Comparison of ENCODE assay signal across 17 cellular contexts in genomic region chr1:22753396-22754083, GRCh38. TPM values are rescaled to one million over a fixed set of nuclear protein-coding genes. Genes with fewer than 3 reads are reported as not detected.
DNase-seq lines count a peak whose midpoint lies in the region; ATAC-seq and TF ChIP-seq lines count a peak whose summit lies in the region.
"Had no signal": no experiment of that assay in that cellular context is flagged by ENCODE, and none has a peak within 500 bp of the region (broad histone marks: within the 10 kb centered on the region; RNA-seq: fewer than 3 reads in every experiment).

No MANE protein-coding gene starts in this region.

- H3K36me3 ChIP-seq in MG63, result no peaks in the 10 kb centered on the region
- H3K36me3 ChIP-seq in neural progenitor cell, result no peaks in the 10 kb centered on the region
- H3K36me3 ChIP-seq in PC-9 (ENCODE audit: low read depth), result no peaks in the 10 kb centered on the region
- H3K36me3 ChIP-seq: BLaER1, prostate gland had no signal

- no peaks in the 10 kb centered on the region for H3K9me3 ChIP-seq in MG63
- H3K9me3 ChIP-seq in neural progenitor cell (ENCODE audit: low read depth), result no peaks in the 10 kb centered on the region
- no peaks in the 10 kb centered on the region for H3K9me3 ChIP-seq in PC-9 (ENCODE audit: insufficient read depth, low read depth)
- H3K9me3 ChIP-seq: BLaER1, prostate gland had no signal

- no peak for TF ChIP-seq CTCF in neural progenitor cell (IDR thresholded peaks at IDR 0.05)
- TF ChIP-seq CTCF in glutamatergic neuron (IDR thresholded peaks at IDR 0.05; ENCODE audit: partially characterized antibody, unreplicated experiment), result no peak
- TF ChIP-seq CTCF in PC-9 (conservative IDR thresholded peaks at IDR 0.05), result no peak

- H3F3A ChIP-seq in neural progenitor cell (ENCODE audit: low read depth) (peaks cover 18% of the 10 kb centered on the region), PC-9 (ENCODE audit: insufficient read depth, low read depth) (peaks cover 34% of the 10 kb centered on the region)

- intact Hi-C loops in activated naive CD4-positive, alpha-beta T cell treated with anti-CD3 and anti-CD28 coated beads for 36 hours (cut with micrococcal nuclease), result no loop called here
- intact Hi-C loops in PC-9 (cut with micrococcal nuclease; ENCODE audit: unreplicated experiment), result no loop called here

- H3K9me3 Mint-ChIP-seq in neural progenitor cell (no peaks in the 10 kb centered on the region), glutamatergic neuron (ENCODE audit: unreplicated experiment) (no peaks in the 10 kb centered on the region)
- H3K9me3 Mint-ChIP-seq in activated naive CD4-positive, alpha-beta T cell treated with anti-CD3 and anti-CD28 coated beads for 36 hours, result no peaks in the 10 kb centered on the region
- H3K9me3 Mint-ChIP-seq: central memory CD8-positive, alpha-beta T cell; stimulated activated memory B cell treated with anti-CD40 and anti-IgM and Interleukin-4, amounts not matched to agents 10 μg/mL and 1 μg/mL and 100 μg/mL, for 72 hours had no signal

- no peak for ATAC-seq in GM18868 (IDR thresholded peaks at IDR 0.05; ENCODE audit: unreplicated experiment)
- ATAC-seq: stimulated activated memory B cell treated with anti-CD40 and anti-IgM and Interleukin-4, amounts not matched to agents 10 μg/mL and 1 μg/mL and 100 μg/mL, for 72 hours had no signal

- H3K27me3 Mint-ChIP-seq in neural progenitor cell (ENCODE audit: insufficient read depth, low read depth) (no peaks in the 10 kb centered on the region), glutamatergic neuron (ENCODE audit: unreplicated experiment) (peaks cover 3% of the 10 kb centered on the region)
- H3K27me3 Mint-ChIP-seq in activated naive CD4-positive, alpha-beta T cell treated with anti-CD3 and anti-CD28 coated beads for 36 hours (ENCODE audit: low read depth), result peaks cover 7% of the 10 kb centered on the region

- H3K9me2 ChIP-seq in PC-9 (ENCODE audit: insufficient read depth), result no peaks in the 10 kb centered on the region

- CTCF ChIA-PET in activated naive CD4-positive, alpha-beta T cell treated with anti-CD3 and anti-CD28 coated beads for 36 hours (lab: Charles Lee), result no interaction called here
- CTCF ChIA-PET in PC-9 (lab: Charles Lee), result no interaction called here

- POLR2A ChIA-PET in PC-9 (lab: Charles Lee; ENCODE audit: unreplicated experiment), result no interaction called here

- H3K79me2 ChIP-seq in neural progenitor cell (ENCODE audit: low read depth), result peaks cover 20% of the 10 kb centered on the region
- no peaks in the 10 kb centered on the region for H3K79me2 ChIP-seq in PC-9 (ENCODE audit: low read depth)

- H3K36me3 Mint-ChIP-seq in neural progenitor cell (no peaks in the 10 kb centered on the region), glutamatergic neuron (ENCODE audit: unreplicated experiment) (no peaks in the 10 kb centered on the region)
- no peaks in the 10 kb centered on the region for H3K36me3 Mint-ChIP-seq in activated naive CD4-positive, alpha-beta T cell treated with anti-CD3 and anti-CD28 coated beads for 36 hours (ENCODE audit: low read depth)
- H3K36me3 Mint-ChIP-seq: stimulated activated memory B cell treated with anti-CD40 and anti-IgM and Interleukin-4, amounts not matched to agents 10 μg/mL and 1 μg/mL and 100 μg/mL, for 72 hours had no signal

- H3K27ac ChIP-seq in neural progenitor cell, result no peak overlapping the region
- no peak overlapping the region for H3K27ac ChIP-seq in PC-9
- H3K27ac ChIP-seq: BLaER1, prostate gland had no signal

- H3K4me2 ChIP-seq in neural progenitor cell, result no peak overlapping the region
- no peak overlapping the region for H3K4me2 ChIP-seq in PC-9
- H3K4me2 ChIP-seq: BLaER1 had no signal

- H2AFZ ChIP-seq in neural progenitor cell (replicated peaks) (no peak overlapping the region), PC-9 (no peak overlapping the region)

- H3K4me1 ChIP-seq in neural progenitor cell (peaks cover 19% of the 10 kb centered on the region), PC-9 (replicated peaks; ENCODE audit: insufficient read depth) (peaks cover 34% of the 10 kb centered on the region)

- H4K20me1 ChIP-seq in neural progenitor cell (ENCODE audit: low read depth) (peaks cover 74% of the 10 kb centered on the region), PC-9 (ENCODE audit: insufficient read depth) (no peaks in the 10 kb centered on the region)
- H4K20me1 ChIP-seq: BLaER1 had no signal

- H3K27me3 ChIP-seq in MG63, result no peaks in the 10 kb centered on the region
- H3K27me3 ChIP-seq in neural progenitor cell, result no peaks in the 10 kb centered on the region
- H3K27me3 ChIP-seq in PC-9 (ENCODE audit: insufficient read depth, low read depth), result no peaks in the 10 kb centered on the region
- H3K27me3 ChIP-seq: BLaER1 had no signal

- DNase-seq in AG08396 (ENCODE audit: low spot score) (peak; percentile 67), MG63 (peak; percentile 43), fibroblast of gingiva (ENCODE audit: low read depth) (peak; percentile 85), neural progenitor cell (ENCODE audit: low spot score) (no peak), glutamatergic neuron (no peak), PC-9 (no peak)
- no peak for DNase-seq in activated naive CD4-positive, alpha-beta T cell treated with anti-CD3 and anti-CD28 coated beads for 36 hours
- DNase-seq: activated naive CD4-positive, alpha-beta T cell treated with Interleukin-2 at 50 U/mL for 16 hours; erythroblast; NCI-H1436; NCI-H524; T1000 had no signal

- H3K4me3 ChIP-seq in MG63, result no peak overlapping the region
- H3K4me3 ChIP-seq in neural progenitor cell, result no peak overlapping the region
- H3K4me3 ChIP-seq in PC-9, result no peak overlapping the region
- H3K4me3 ChIP-seq: BLaER1, prostate gland had no signal

- no peak overlapping the region for H3K9ac ChIP-seq in neural progenitor cell
- H3K9ac ChIP-seq: BLaER1 had no signal

- H3K4me3 Mint-ChIP-seq in neural progenitor cell (peak overlapping the region; percentile 21), glutamatergic neuron (ENCODE audit: unreplicated experiment) (no peak overlapping the region)
- H3K4me3 Mint-ChIP-seq in activated naive CD4-positive, alpha-beta T cell treated with anti-CD3 and anti-CD28 coated beads for 36 hours, result no peak overlapping the region
- H3K4me3 Mint-ChIP-seq: central memory CD8-positive, alpha-beta T cell; stimulated activated memory B cell treated with anti-CD40 and anti-IgM and Interleukin-4, amounts not matched to agents 10 μg/mL and 1 μg/mL and 100 μg/mL, for 72 hours had no signal

- peaks cover 28% of the 10 kb centered on the region for H3K4me1 Mint-ChIP-seq in neural progenitor cell
- H3K4me1 Mint-ChIP-seq in activated naive CD4-positive, alpha-beta T cell treated with anti-CD3 and anti-CD28 coated beads for 36 hours (ENCODE audit: low read depth), result peaks cover 9% of the 10 kb centered on the region
- no peaks in the 10 kb centered on the region for H3K4me1 Mint-ChIP-seq in glutamatergic neuron (ENCODE audit: low read depth, unreplicated experiment)
- H3K4me1 Mint-ChIP-seq: central memory CD8-positive, alpha-beta T cell had no signal

- no TSS peak for BruUV-seq in PC-9 (replicated peaks; lab: Mats Ljungman, UMichigan)

- H3K27ac Mint-ChIP-seq in neural progenitor cell (no peak overlapping the region), glutamatergic neuron (ENCODE audit: unreplicated experiment) (no peak overlapping the region)
- H3K27ac Mint-ChIP-seq in activated naive CD4-positive, alpha-beta T cell treated with anti-CD3 and anti-CD28 coated beads for 36 hours, result no peak overlapping the region
- H3K27ac Mint-ChIP-seq: stimulated activated memory B cell treated with anti-CD40 and anti-IgM and Interleukin-4, amounts not matched to agents 10 μg/mL and 1 μg/mL and 100 μg/mL, for 72 hours had no signal

RNA-seq across cellular contexts. Expression of gene EPHB2, which starts 42.9 kb away (rescaled TPM):
- 19.6 TPM in 2 replicates for total RNA-seq in MG63 (2014; rRNA removed; shearing (Covaris generic); ENCODE audit: low replicate concordance)
- total RNA-seq in neural progenitor cell (ENCODE audit: low replicate concordance) (38.3 and 80.2 TPM in 2 replicates), glutamatergic neuron (ENCODE audit: unreplicated experiment) (93.0 TPM), PC-9 (2021) (26.7 and 31.1 TPM in 2 replicates)
- total RNA-seq in activated naive CD4-positive, alpha-beta T cell treated with anti-CD3 and anti-CD28 coated beads for 36 hours, result not detected

Comparison
In these comparisons a context has a peak if more than half of its experiments do, and no peak if none do; other contexts are left out.
1. DNase-seq: peak in AG08396 (single experiment), MG63 (single experiment) and fibroblast of gingiva (single experiment); none in neural progenitor cell (single experiment), activated naive CD4-positive, alpha-beta T cell treated with anti-CD3 and anti-CD28 coated beads for 36 hours (single experiment), glutamatergic neuron (single experiment) and PC-9 (0 of 2).
2. RNA of gene EPHB2, which starts 42.9 kb away (total RNA-seq): 93.0 TPM in glutamatergic neuron (single experiment), 38.3 to 80.2 TPM in neural progenitor cell, 26.7 to 31.1 TPM in PC-9 and 19.6 TPM in MG63; not detected in activated naive CD4-positive, alpha-beta T cell treated with anti-CD3 and anti-CD28 coated beads for 36 hours; every median in the first group is over 10 times any median in the second.